ENCODE assay signal across 8 cellular contexts in the genomic region with DNA sequence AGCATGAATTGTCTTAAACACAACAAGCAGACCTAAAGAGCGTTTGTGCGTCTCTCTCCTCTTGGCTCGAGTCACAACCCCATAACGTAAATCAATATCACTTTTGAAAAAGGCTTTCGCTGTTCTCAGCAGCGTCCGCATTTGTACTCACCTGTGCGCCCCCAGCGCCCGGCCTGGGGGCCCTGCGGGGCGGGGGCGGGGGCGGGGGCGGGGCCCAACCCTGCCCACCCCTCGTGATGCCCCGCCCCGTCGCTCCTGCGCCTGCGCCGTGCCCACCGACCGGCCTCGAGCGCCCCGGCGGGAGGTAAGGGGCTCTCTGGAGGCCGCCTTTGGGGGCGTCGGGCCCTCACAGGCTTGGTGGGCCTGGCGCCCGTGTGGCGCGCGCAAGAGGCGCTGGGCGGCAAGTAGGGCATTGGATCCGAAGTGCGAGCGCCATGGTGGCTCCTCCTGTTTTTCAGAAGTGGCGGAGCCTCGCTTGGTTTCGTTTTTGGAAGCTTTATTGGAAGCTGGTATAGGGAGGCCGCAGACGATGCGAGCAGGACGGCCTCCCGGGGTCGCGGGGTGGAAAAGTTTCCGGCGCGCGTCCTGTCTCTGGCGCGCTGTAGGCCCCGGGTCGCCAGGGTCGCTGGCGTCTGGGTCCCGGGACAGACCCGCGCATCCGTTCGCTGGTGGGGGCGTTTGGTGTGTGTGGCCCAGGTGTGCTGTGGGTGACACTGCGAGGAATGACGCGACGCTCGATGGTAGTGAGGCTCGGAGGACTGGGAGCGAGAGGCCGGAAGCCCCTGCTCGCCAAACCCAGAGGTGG. TPM values are rescaled to one million over a fixed set of nuclear protein-coding genes. Genes with fewer than 3 reads are reported as not detected.
DNase-seq lines count a peak whose midpoint lies in the region; ATAC-seq and TF ChIP-seq lines count a peak whose summit lies in the region.

A gene (plus strand): TSS at position 252 of the 805 bp plus-strand sequence. CDS start 8,586 bp downstream, outside the sequence.

- H3K9ac ChIP-seq in rectal smooth muscle tissue (ENCODE audit: low read length) = peak within 1 kb of the TSS; percentile 59

- H3K36me3 ChIP-seq in rectal smooth muscle tissue (ENCODE audit: control insufficient read depth, insufficient read depth, low read length) (no peaks in the 10 kb centered on the region), vagina (no peaks in the 10 kb centered on the region)

- peak in 1 of 2 donors; percentile 87 for TF ChIP-seq POLR2A in vagina (IDR thresholded peaks at IDR 0.05)

- H3K4me3 ChIP-seq in GM12865 (ENCODE audit: low read depth, low read length) = peak within 1 kb of the TSS; percentile 66
- peak within 1 kb of the TSS; percentile 99 for H3K4me3 ChIP-seq in right cardiac atrium (ENCODE audit: low read length)
- H3K4me3 ChIP-seq in rectal smooth muscle tissue (ENCODE audit: low read length) = peak within 1 kb of the TSS; percentile 82
- peak within 1 kb of the TSS; percentile 71 to 90 for H3K4me3 ChIP-seq in vagina

- H3K27me3 ChIP-seq in right cardiac atrium (ENCODE audit: control insufficient read depth, insufficient read depth) = no peaks in the 10 kb centered on the region
- H3K27me3 ChIP-seq in rectal smooth muscle tissue (ENCODE audit: control insufficient read depth, insufficient read depth, low read length) = no peaks in the 10 kb centered on the region
- no peaks in the 10 kb centered on the region for H3K27me3 ChIP-seq in vagina

- peak; percentile 82 for DNase-seq in GM12865 (ENCODE audit: low read depth)
- peak; percentile 78 for DNase-seq in NCI-H1092 treated with DMSO at 0.1 percent for 48 hours (lab: John Stamatoyannopoulos, UW)
- peak; percentile 70 to 88 (median 78) for DNase-seq in T-helper 2 cell
- DNase-seq in right cardiac atrium = peak; percentile 79 to 92 (median 91)
- DNase-seq in vagina (ENCODE audit: extremely low spot score in 2 of 2) = no peak

- TF ChIP-seq CTCF in GM12865 (IDR thresholded peaks at IDR 0.05; ENCODE audit: insufficient read depth, low read depth, low read length, missing control alignments) (no peak), vagina (IDR thresholded peaks at IDR 0.05) (no peak)

- H3K4me1 ChIP-seq in right cardiac atrium (ENCODE audit: control insufficient read depth, insufficient read depth, low read length) = no peaks in the 10 kb centered on the region
- H3K4me1 ChIP-seq in rectal smooth muscle tissue (ENCODE audit: control insufficient read depth, insufficient read depth, low read length) = peaks cover 4% of the 10 kb centered on the region
- H3K4me1 ChIP-seq in vagina = peaks cover 37% of the 10 kb centered on the region

- intact Hi-C loops in right cardiac atrium (cut with DNase I) = loop anchor here in 2 of 4 donors (10.0 kb wide), 1 partner anchor 82 kb away; a partner anchor contains a TSS
- intact Hi-C loops in vagina (cut with DNase I) = loop anchor here (2.0 kb wide), 1 partner anchor 84 kb away; no protein-coding TSS in a partner anchor

- peak; percentile 93 for ATAC-seq in HG02610 (IDR thresholded peaks at IDR 0.05; ENCODE audit: unreplicated experiment)
- peak; percentile 98 for ATAC-seq in right cardiac atrium

- WGBS in right cardiac atrium = under 1% methylated on average over 76 of the region's 76 CpGs

- H3K9me3 ChIP-seq in right cardiac atrium (ENCODE audit: control insufficient read depth, low read length) (no peaks in the 10 kb centered on the region), vagina (no peaks in the 10 kb centered on the region)

- peak within 1 kb of the TSS; percentile 62 for H3K27ac ChIP-seq in angular gyrus (ENCODE audit: low read depth, low read length)
- peak within 1 kb of the TSS; percentile 99 for H3K27ac ChIP-seq in right cardiac atrium (ENCODE audit: low read length)
- H3K27ac ChIP-seq in rectal smooth muscle tissue (ENCODE audit: low read depth, low read length) = peak within 1 kb of the TSS; percentile 94
- H3K27ac ChIP-seq in vagina = peak within 1 kb of the TSS; percentile 97

RNA-seq across cellular contexts. Expression of the gene that starts here (rescaled TPM):
- total RNA-seq in right cardiac atrium = 10 to 100 TPM; 22.1 to 25.5 (median 23.8) TPM
- polyA plus RNA-seq in right cardiac atrium = 6.6 TPM
- 55.7 TPM for total RNA-seq in vagina

Comparison
In these comparisons a context has a peak if more than half of its experiments do, and no peak if none do; other contexts are left out.
1. DNase-seq: peak in GM12865 (single experiment), NCI-H1092 treated with DMSO at 0.1 percent for 48 hours (single experiment), T-helper 2 cell (5 of 5) and right cardiac atrium (3 of 3); none in vagina (0 of 2).
2. Peak in every context shown above with its lines, with median percentiles within 50 percentile points of each other: H3K4me3 ChIP-seq and H3K27ac ChIP-seq.